Comparison of ENCODE assay signal across 8 cellular contexts in the genomic region with DNA sequence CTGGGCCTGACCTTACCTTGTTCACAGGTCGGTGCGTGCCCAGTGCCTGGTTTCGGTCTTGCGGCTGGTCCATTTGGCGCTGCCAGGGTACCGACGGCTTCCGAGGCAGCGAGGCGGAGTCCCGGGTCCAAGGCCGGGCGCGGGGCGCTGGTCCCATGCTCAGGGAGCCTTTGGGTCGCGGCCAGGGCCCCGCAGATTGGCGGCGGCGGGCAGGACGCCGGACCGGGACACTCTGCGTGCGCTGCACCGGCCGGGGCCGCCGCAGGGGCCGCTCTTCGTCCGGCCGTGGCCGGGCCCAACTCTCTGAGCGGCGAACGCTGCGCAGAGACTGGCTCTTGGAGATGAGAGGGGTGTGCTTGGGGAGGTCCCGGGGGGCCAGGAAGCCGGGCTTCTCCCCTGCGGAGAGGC. TPM values are rescaled to one million over a fixed set of nuclear protein-coding genes. Genes with fewer than 3 reads are reported as not detected.
DNase-seq lines count a peak whose midpoint lies in the region; ATAC-seq, FAIRE-seq and TF ChIP-seq lines count a peak whose summit lies in the region.
"Had no signal": no experiment of that assay in that cellular context is flagged by ENCODE, and none has a peak within 500 bp of the region (broad histone marks: within the 10 kb centered on the region; RNA-seq: fewer than 3 reads in every experiment).

No MANE protein-coding gene starts in this region.

- RAD21 ChIA-PET in GM12878 (lab: Charles Lee; ENCODE audit: unreplicated experiment) = no interaction called here

- no peaks in the 10 kb centered on the region for H3K79me2 ChIP-seq in GM12878 (ENCODE audit: control insufficient read depth, insufficient read depth, low read length)
- H3K79me2 ChIP-seq in keratinocyte (ENCODE audit: control insufficient read depth, insufficient read depth, low read length) = no peaks in the 10 kb centered on the region

- H3K4me3 ChIP-seq in GM12878 = no peak overlapping the region
- peak overlapping the region in 1 of 3 experiments; percentile 15 for H3K4me3 ChIP-seq in keratinocyte (ENCODE audit: control insufficient read depth in 2 of 3, extremely low read depth in 1 of 3, insufficient read depth in 2 of 3, low read depth in 1 of 3, low read length in 3 of 3)
- H3K4me3 ChIP-seq in tibial nerve = peak overlapping the region; percentile 19 to 51 (median 28)

- H3K36me3 ChIP-seq in GM12878 (ENCODE audit: control insufficient read depth in 2 of 2, insufficient read depth in 2 of 2, low read length in 1 of 2) = peaks cover 16 to 18% of the 10 kb centered on the region in 2 experiments
- no peaks in the 10 kb centered on the region for H3K36me3 ChIP-seq in keratinocyte (ENCODE audit: control insufficient read depth in 2 of 2, extremely low read depth in 1 of 2, insufficient read depth in 2 of 2, low read length in 2 of 2)
- H3K36me3 ChIP-seq in tibial nerve = no peaks in the 10 kb centered on the region
- H3K36me3 ChIP-seq: thyroid gland had no signal

- TF ChIP-seq EP300 in GM12878 (IDR thresholded peaks at IDR 0.05; ENCODE audit: borderline replicate concordance in 1 of 2, control insufficient read depth in 1 of 2, low read depth in 2 of 2, low read length in 2 of 2) (no peak), tibial nerve (IDR thresholded peaks at IDR 0.05) (no peak)

- BruUV-seq in GM12878 (replicated peaks; lab: Mats Ljungman, UMichigan) = no TSS peak

- FAIRE-seq in GM12878 (lab: Jason Lieb, UNC) (no peak), keratinocyte (lab: Jason Lieb, UNC) (no peak)

- TF ChIP-seq POLR2A in GM12878 (IDR thresholded peaks at IDR 0.05; ENCODE audit: low read depth, low read length) (0 out of 2 replicates have a peak, but pooled peaks have one; percentile 6), tibial nerve (IDR thresholded peaks at IDR 0.05) (no peak)

- in situ Hi-C loops in GM12878 (cut with MboI) = no loop called here

- TF ChIP-seq RAD21 in GM12878 (IDR thresholded peaks at IDR 0.05; ENCODE audit: insufficient read depth, low read depth, low read length) = no peak

- H3K4me2 ChIP-seq in GM12878 (ENCODE audit: control insufficient read depth, insufficient read depth) = no peak overlapping the region
- peak overlapping the region; percentile 76 for H3K4me2 ChIP-seq in keratinocyte (ENCODE audit: control insufficient read depth, extremely low read depth, insufficient read depth, low read depth, low read length)

- TF ChIP-seq CTCF in GM12878 (IDR thresholded peaks at IDR 0.05 in 2 of 3, conservative IDR thresholded peaks at IDR 0.05 in 1 of 3; ENCODE audit: control insufficient read depth in 2 of 3, extremely low read depth in 1 of 3, insufficient read depth in 1 of 3, low read depth in 3 of 3, low read length in 3 of 3) (no peak), keratinocyte (optimal IDR thresholded peaks at IDR 0.05 in 1 of 3, IDR thresholded peaks at IDR 0.05 in 1 of 3, conservative IDR thresholded peaks at IDR 0.05 in 1 of 3; ENCODE audit: extremely low read depth in 1 of 3, insufficient read depth in 2 of 3, low read length in 3 of 3) (no peak), tibial nerve (IDR thresholded peaks at IDR 0.05) (peak in 2 of 5 experiments; percentile 11 to 13)

- ATAC-seq in GM12878 (no peak), GM19324 (IDR thresholded peaks at IDR 0.05; ENCODE audit: low FRiP score, unreplicated experiment) (no peak)
- ATAC-seq: activated T-cell treated with anti-CD3 and anti-CD28 coated beads, Interleukin-2, amount 50 U/mL, for 72 hours had no signal

- WGBS in GM12878 (ENCODE audit: insufficient coverage, insufficient replicate concordance, low lambda C conversion rate, missing lambda C conversion rate) = 99% methylated on average over 39 of the region's 42 CpGs
- WGBS in tibial nerve, 2 donors = 0 to 11% methylated on average over 3 to 37 of the region's 42 CpGs

- POLR2A ChIA-PET in GM12878 (lab: Charles Lee) = no interaction called here

- dilution Hi-C loops in keratinocyte (cut with MboI; ENCODE audit: extremely low pct_ligation_motif_present, low sequenced_read_pairs) = no loop called here

- no peak overlapping the region for H3K27ac ChIP-seq in GM12878 (ENCODE audit: control insufficient read depth, insufficient read depth)
- no peak overlapping the region for H3K27ac ChIP-seq in keratinocyte (ENCODE audit: control insufficient read depth, insufficient read depth, low read length)
- H3K27ac ChIP-seq in tibial nerve = peak overlapping the region in 1 of 4 donors; percentile 66

- H3K9ac ChIP-seq in GM12878 (ENCODE audit: control insufficient read depth, insufficient read depth, low read length) (no peak overlapping the region), keratinocyte (ENCODE audit: control insufficient read depth, extremely low read depth, insufficient read depth, low read length) (no peak overlapping the region)

- no peaks in the 10 kb centered on the region for H3K9me1 ChIP-seq in keratinocyte (ENCODE audit: control insufficient read depth, extremely low read depth, insufficient read depth, low read length)

- no peak overlapping the region for H2AFZ ChIP-seq in GM12878 (ENCODE audit: control insufficient read depth, low read depth, low read length)
- H2AFZ ChIP-seq in keratinocyte (ENCODE audit: control insufficient read depth, low read length) = peak overlapping the region; percentile 56

- H3K9me3 ChIP-seq in GM12878 (replicated peaks; ENCODE audit: control insufficient read depth, insufficient read depth, low read length) = no peaks in the 10 kb centered on the region; the same call in 2 of the 3 replicates
- H3K9me3 ChIP-seq in keratinocyte (ENCODE audit: control insufficient read depth, low read depth, low read length) = no peaks in the 10 kb centered on the region
- no peaks in the 10 kb centered on the region for H3K9me3 ChIP-seq in tibial nerve
- H3K9me3 ChIP-seq: thyroid gland had no signal

- intact Hi-C loops in GM12878 (cut with micrococcal nuclease; ENCODE audit: unreplicated experiment) = no loop called here

- H3K4me1 ChIP-seq in GM12878 (ENCODE audit: control insufficient read depth, insufficient read depth, low read length) (peaks cover 7% of the 10 kb centered on the region), keratinocyte (ENCODE audit: control insufficient read depth, extremely low read depth, insufficient read depth, low read length) (peaks cover 3% of the 10 kb centered on the region), tibial nerve (peaks cover 0 to 53% (median 19%) of the 10 kb centered on the region in 4 donors)

- CTCF ChIA-PET in GM12878 (lab: Yijun Ruan, JAX) = interaction anchor here (1.1 kb wide), 1 partner anchor 34 kb away, joined by 4 read pairs; a partner anchor contains a TSS

- H3K27me3 ChIP-seq in GM12878 (replicated peaks in 1 of 2; ENCODE audit: control insufficient read depth in 2 of 2, insufficient read depth in 2 of 2, low read length in 1 of 2) = no peaks in the 10 kb centered on the region
- peaks cover 56% of the 10 kb centered on the region for H3K27me3 ChIP-seq in keratinocyte (ENCODE audit: control insufficient read depth, extremely low read depth, insufficient read depth, low read length)
- peaks cover 0 to 44% of the 10 kb centered on the region in 2 donors for H3K27me3 ChIP-seq in tibial nerve

- no peaks in the 10 kb centered on the region for H4K20me1 ChIP-seq in GM12878 (ENCODE audit: control insufficient read depth, insufficient read depth)
- no peaks in the 10 kb centered on the region for H4K20me1 ChIP-seq in keratinocyte (ENCODE audit: control insufficient read depth, extremely low read depth, insufficient read depth, low read length)

- SMC1A ChIA-PET in GM12878 (lab: Charles Lee; ENCODE audit: uncharacterized antibody, unreplicated experiment) = no interaction called here

- no peak for DNase-seq in GM12878 (ENCODE audit: low read depth, low spot score)
- DNase-seq in keratinocyte (ENCODE audit: low read depth, low spot score) = no peak
- DNase-seq in tibial nerve (ENCODE audit: low spot score in 2 of 2) = no peak
- no peak for DNase-seq in NCI-H1092 treated with DMSO at 0.1 percent for 48 hours (lab: John Stamatoyannopoulos, UW)
- no peak for DNase-seq in COLO829 (ENCODE audit: low spot score)
- DNase-seq: activated T-cell treated with anti-CD3 and anti-CD28 coated beads, Interleukin-2, amount 50 U/mL, for 72 hours had no signal

RNA-seq across cellular contexts. Expression of a gene that starts 3.3 kb away (rescaled TPM):
- 17.9 and 18.0 TPM in 2 replicates for total RNA-seq in GM12878 (2013; cell fraction: nucleolus; rRNA removed)
- total RNA-seq in GM12878 (2014; rRNA removed) (4.6 and 4.9 TPM in 2 replicates), GM12878 (2014; rRNA removed; fragmentation: Illumina TruSeq; extraction: Trizol) (2.6 and 2.9 TPM in 2 replicates), GM12878 (2021) (23.5 and 26.7 TPM in 2 replicates), tibial nerve (100 to 1,000 TPM in 1 of 4 donors, 10 to 100 TPM in 3; 31.5 to 108 (median 46.3) TPM)
- polyA plus RNA-seq in GM12878 (2011; ENCODE audit: low read depth) = 2.2 TPM
- polyA plus RNA-seq in GM12878 (2011; rRNA removed) (1.4 and 2.4 TPM in 2 replicates), GM12878 (2014; fragmentation: Illumina TruSeq; extraction: Trizol) (1.4 and 4.5 TPM in 2 replicates), GM12878 (2014; fragmentation: Nextera tagmentation; extraction: Ambion mirVana) (under 1 TPM; 0.10 to 0.18 TPM), GM12878 (2014; rRNA removed) (19.8 and 24.9 TPM in 2 replicates), GM12878 (2016; fragmentation: Nextera tagmentation; extraction: Ambion mirVana) (1 to 10 TPM; 2.0 to 2.6 TPM), keratinocyte (5.1 to 10.6 TPM (median 7.5 TPM) in 3 replicates)
- polyA plus RNA-seq in GM12878 (2011; cell fraction: cytosol; rRNA removed) = 3.8 and 6.1 TPM in 2 replicates
- 20.9 and 28.8 TPM in 2 replicates for polyA plus RNA-seq in GM12878 (2011; cell fraction: nucleus; rRNA removed)
- 9.9 and 13.9 TPM in 2 replicates for polyA plus RNA-seq in GM12878 (2012)
- 1.1 and 3.7 TPM in 2 replicates for polyA minus RNA-seq in GM12878 (2011; rRNA and poly(A)+ RNA removed)
- 3.6 and 4.6 TPM in 2 replicates for polyA minus RNA-seq in GM12878 (2011; cell fraction: cytosol; rRNA and poly(A)+ RNA removed)
- polyA minus RNA-seq in GM12878 (2011; cell fraction: nucleus; rRNA and poly(A)+ RNA removed) = 3.5 and 10.1 TPM in 2 replicates
- 3.6 TPM for polyA plus RNA-seq in keratinocyte (2011; ENCODE audit: low read depth)
- polyA plus RNA-seq in keratinocyte (2011; cell fraction: cytosol; rRNA removed) = 7.4 and 17.0 TPM in 2 replicates
- 16.5 and 25.6 TPM in 2 replicates for polyA plus RNA-seq in keratinocyte (2011; cell fraction: nucleus; rRNA removed)
- 10.4 and 22.6 TPM in 2 replicates for polyA plus RNA-seq in keratinocyte (2012; ENCODE audit: low replicate concordance)
- 3.4 to 12.8 TPM (median 5.0 TPM) in 3 replicates for polyA minus RNA-seq in keratinocyte
- polyA minus RNA-seq in keratinocyte (2011; cell fraction: cytosol; rRNA and poly(A)+ RNA removed) = 18.0 TPM
- 12.1 TPM in 2 replicates for polyA minus RNA-seq in keratinocyte (2011; cell fraction: nucleus; rRNA and poly(A)+ RNA removed)

RNA-seq across cellular contexts. Expression of a gene that starts 11.2 kb away (rescaled TPM):
- total RNA-seq in GM12878 (2013; cell fraction: nucleolus; rRNA removed) = 25.7 and 51.6 TPM in 2 replicates
- total RNA-seq in GM12878 (2014; rRNA removed) = 35.0 and 48.9 TPM in 2 replicates
- 17.7 and 19.8 TPM in 2 replicates for total RNA-seq in GM12878 (2014; rRNA removed; fragmentation: Illumina TruSeq; extraction: Trizol)
- 78.5 and 81.3 TPM in 2 replicates for total RNA-seq in GM12878 (2021)
- 14.5 TPM for polyA plus RNA-seq in GM12878 (2011; ENCODE audit: low read depth)
- polyA plus RNA-seq in GM12878 (2011; rRNA removed) = 14.8 and 25.3 TPM in 2 replicates
- polyA plus RNA-seq in GM12878 (2011; cell fraction: cytosol; rRNA removed) = 24.2 and 34.9 TPM in 2 replicates
- 162 and 199 TPM in 2 replicates for polyA plus RNA-seq in GM12878 (2011; cell fraction: nucleus; rRNA removed)
- 46.0 and 47.3 TPM in 2 replicates for polyA plus RNA-seq in GM12878 (2012)
- 6.6 and 21.1 TPM in 2 replicates for polyA plus RNA-seq in GM12878 (2014; fragmentation: Illumina TruSeq; extraction: Trizol)
- polyA plus RNA-seq in GM12878 (2014; fragmentation: Nextera tagmentation; extraction: Ambion mirVana) = 1 to 10 TPM; 1.7 to 9.4 TPM
- polyA plus RNA-seq in GM12878 (2014; rRNA removed) = 46.9 and 58.2 TPM in 2 replicates
- 10 to 100 TPM in 1 of 2 experiments, 1 to 10 TPM in 1; 6.7 to 42.3 TPM for polyA plus RNA-seq in GM12878 (2016; fragmentation: Nextera tagmentation; extraction: Ambion mirVana)
- 30.4 and 38.9 TPM in 2 replicates for polyA minus RNA-seq in GM12878 (2011; rRNA and poly(A)+ RNA removed)
- polyA minus RNA-seq in GM12878 (2011; cell fraction: cytosol; rRNA and poly(A)+ RNA removed) = 16.8 and 18.5 TPM in 2 replicates
- polyA minus RNA-seq in GM12878 (2011; cell fraction: nucleus; rRNA and poly(A)+ RNA removed) = 21.5 and 29.1 TPM in 2 replicates
- 0.04 TPM in 1 of 3 replicates, not detected in the others for polyA plus RNA-seq in keratinocyte
- not detected for polyA plus RNA-seq in keratinocyte (2011; ENCODE audit: low read depth)
- not detected in 2 replicates for polyA plus RNA-seq in keratinocyte (2011; cell fraction: cytosol; rRNA removed)
- polyA plus RNA-seq in keratinocyte (2011; cell fraction: nucleus; rRNA removed) = not detected in 2 replicates
- polyA plus RNA-seq in keratinocyte (2012; ENCODE audit: low replicate concordance) = not detected in 2 replicates
- not detected in 3 replicates for polyA minus RNA-seq in keratinocyte
- polyA minus RNA-seq in keratinocyte (2011; cell fraction: cytosol; rRNA and poly(A)+ RNA removed) = not detected
- not detected in 2 replicates for polyA minus RNA-seq in keratinocyte (2011; cell fraction: nucleus; rRNA and poly(A)+ RNA removed)
- 1 to 10 TPM; 2.9 to 6.6 (median 4.3) TPM for total RNA-seq in tibial nerve

RNA-seq across cellular contexts. Expression of a gene that starts 26.2 kb away (rescaled TPM):
- total RNA-seq in GM12878 (2013; cell fraction: nucleolus; rRNA removed) = 0.17 and 0.20 TPM in 2 replicates
- total RNA-seq in GM12878 (2014; rRNA removed) (0.40 and 0.44 TPM in 2 replicates), GM12878 (2014; rRNA removed; fragmentation: Illumina TruSeq; extraction: Trizol) (not detected in 2 replicates), GM12878 (2021) (0.26 and 0.37 TPM in 2 replicates), tibial nerve (not detected)
- not detected for polyA plus RNA-seq in GM12878 (2011; ENCODE audit: low read depth)
- polyA plus RNA-seq in GM12878 (2011; rRNA removed) (0.09 and 0.48 TPM in 2 replicates), GM12878 (2014; fragmentation: Illumina TruSeq; extraction: Trizol) (not detected in 2 replicates), GM12878 (2014; fragmentation: Nextera tagmentation; extraction: Ambion mirVana) (not detected), GM12878 (2014; rRNA removed) (0.15 and 0.60 TPM in 2 replicates), GM12878 (2016; fragmentation: Nextera tagmentation; extraction: Ambion mirVana) (under 1 TPM in 1 of 2 experiments, not detected in 1; 0.16 TPM), keratinocyte (not detected in 3 replicates)
- polyA plus RNA-seq in GM12878 (2011; cell fraction: cytosol; rRNA removed) = 0.27 and 0.37 TPM in 2 replicates
- polyA plus RNA-seq in GM12878 (2011; cell fraction: nucleus; rRNA removed) = 0.21 and 0.26 TPM in 2 replicates
- not detected in 2 replicates for polyA plus RNA-seq in GM12878 (2012)
- 0.59 and 1.4 TPM in 2 replicates for polyA minus RNA-seq in GM12878 (2011; rRNA and poly(A)+ RNA removed)
- not detected in 2 replicates for polyA minus RNA-seq in GM12878 (2011; cell fraction: cytosol; rRNA and poly(A)+ RNA removed)
- polyA minus RNA-seq in GM12878 (2011; cell fraction: nucleus; rRNA and poly(A)+ RNA removed) = 0.12 and 0.29 TPM in 2 replicates
- not detected for polyA plus RNA-seq in keratinocyte (2011; ENCODE audit: low read depth)
- not detected in 2 replicates for polyA plus RNA-seq in keratinocyte (2011; cell fraction: cytosol; rRNA removed)
- not detected in 2 replicates for polyA plus RNA-seq in keratinocyte (2011; cell fraction: nucleus; rRNA removed)
- polyA plus RNA-seq in keratinocyte (2012; ENCODE audit: low replicate concordance) = 0.07 TPM in 1 of 2 replicates, not detected in the other
- 0.39 TPM in 1 of 3 replicates, not detected in the others for polyA minus RNA-seq in keratinocyte
- polyA minus RNA-seq in keratinocyte (2011; cell fraction: cytosol; rRNA and poly(A)+ RNA removed) = not detected
- polyA minus RNA-seq in keratinocyte (2011; cell fraction: nucleus; rRNA and poly(A)+ RNA removed) = not detected in 2 replicates
- total RNA-seq: thyroid gland had no signal

RNA-seq across cellular contexts. Expression of a gene that starts 34.3 kb away (rescaled TPM):
- 224 and 248 TPM in 2 replicates for total RNA-seq in GM12878 (2013; cell fraction: nucleolus; rRNA removed)
- total RNA-seq in GM12878 (2014; rRNA removed) = 59.8 and 64.3 TPM in 2 replicates
- total RNA-seq in GM12878 (2014; rRNA removed; fragmentation: Illumina TruSeq; extraction: Trizol) = 36.7 and 39.4 TPM in 2 replicates
- total RNA-seq in GM12878 (2021) = 60.3 and 60.5 TPM in 2 replicates
- polyA plus RNA-seq in GM12878 (2011; ENCODE audit: low read depth) = 36.9 TPM
- polyA plus RNA-seq in GM12878 (2011; rRNA removed) = 29.6 and 42.3 TPM in 2 replicates
- 31.0 and 36.5 TPM in 2 replicates for polyA plus RNA-seq in GM12878 (2011; cell fraction: cytosol; rRNA removed)
- 443 and 591 TPM in 2 replicates for polyA plus RNA-seq in GM12878 (2011; cell fraction: nucleus; rRNA removed)
- polyA plus RNA-seq in GM12878 (2012) = 40.3 and 43.0 TPM in 2 replicates
- polyA plus RNA-seq in GM12878 (2014; fragmentation: Illumina TruSeq; extraction: Trizol) = 35.1 and 47.3 TPM in 2 replicates
- 1 to 10 TPM in 1 of 2 experiments, under 1 TPM in 1; 0.66 to 3.8 TPM for polyA plus RNA-seq in GM12878 (2014; fragmentation: Nextera tagmentation; extraction: Ambion mirVana)
- polyA plus RNA-seq in GM12878 (2014; rRNA removed) = 63.6 and 67.0 TPM in 2 replicates
- 10 to 100 TPM; 25.8 to 40.6 TPM for polyA plus RNA-seq in GM12878 (2016; fragmentation: Nextera tagmentation; extraction: Ambion mirVana)
- polyA minus RNA-seq in GM12878 (2011; rRNA and poly(A)+ RNA removed) = 57.6 and 57.9 TPM in 2 replicates
- 15.5 and 16.3 TPM in 2 replicates for polyA minus RNA-seq in GM12878 (2011; cell fraction: cytosol; rRNA and poly(A)+ RNA removed)
- polyA minus RNA-seq in GM12878 (2011; cell fraction: nucleus; rRNA and poly(A)+ RNA removed) = 60.4 and 102 TPM in 2 replicates
- polyA plus RNA-seq in keratinocyte = 28.4 to 48.2 TPM (median 44.3 TPM) in 3 replicates
- 159 TPM for polyA plus RNA-seq in keratinocyte (2011; ENCODE audit: low read depth)
- polyA plus RNA-seq in keratinocyte (2011; cell fraction: cytosol; rRNA removed) = 16.8 and 21.0 TPM in 2 replicates
- polyA plus RNA-seq in keratinocyte (2011; cell fraction: nucleus; rRNA removed) = 120 and 136 TPM in 2 replicates
- polyA plus RNA-seq in keratinocyte (2012; ENCODE audit: low replicate concordance) = 37.5 and 58.1 TPM in 2 replicates
- 47.8 to 86.5 TPM (median 56.1 TPM) in 3 replicates for polyA minus RNA-seq in keratinocyte
- 29.5 TPM for polyA minus RNA-seq in keratinocyte (2011; cell fraction: cytosol; rRNA and poly(A)+ RNA removed)
- polyA minus RNA-seq in keratinocyte (2011; cell fraction: nucleus; rRNA and poly(A)+ RNA removed) = 45.8 and 64.1 TPM in 2 replicates
- 100 to 1,000 TPM; 170 to 248 (median 183) TPM for total RNA-seq in tibial nerve

RNA-seq across cellular contexts. Expression of a gene that starts 55.2 kb away (rescaled TPM):
- total RNA-seq in GM12878 (2013; cell fraction: nucleolus; rRNA removed) = not detected in 2 replicates
- total RNA-seq in GM12878 (2014; rRNA removed) (not detected in 2 replicates), GM12878 (2014; rRNA removed; fragmentation: Illumina TruSeq; extraction: Trizol) (not detected in 2 replicates), GM12878 (2021) (not detected in 2 replicates), tibial nerve (under 1 TPM in 1 of 4 donors, not detected in 3; 0.30 TPM)
- not detected for polyA plus RNA-seq in GM12878 (2011; ENCODE audit: low read depth)
- polyA plus RNA-seq in GM12878 (2011; rRNA removed) (not detected in 2 replicates), GM12878 (2014; fragmentation: Illumina TruSeq; extraction: Trizol) (not detected in 2 replicates), GM12878 (2014; fragmentation: Nextera tagmentation; extraction: Ambion mirVana) (not detected), GM12878 (2014; rRNA removed) (0.03 TPM in 1 of 2 replicates, not detected in the other), GM12878 (2016; fragmentation: Nextera tagmentation; extraction: Ambion mirVana) (not detected), keratinocyte (0.43 to 0.62 TPM (median 0.59 TPM) in 3 replicates)
- polyA plus RNA-seq in GM12878 (2011; cell fraction: cytosol; rRNA removed) = not detected in 2 replicates
- not detected in 2 replicates for polyA plus RNA-seq in GM12878 (2011; cell fraction: nucleus; rRNA removed)
- polyA plus RNA-seq in GM12878 (2012) = not detected in 2 replicates
- polyA minus RNA-seq in GM12878 (2011; rRNA and poly(A)+ RNA removed) = 0.10 TPM in 1 of 2 replicates, not detected in the other
- polyA minus RNA-seq in GM12878 (2011; cell fraction: cytosol; rRNA and poly(A)+ RNA removed) = not detected in 2 replicates
- polyA minus RNA-seq in GM12878 (2011; cell fraction: nucleus; rRNA and poly(A)+ RNA removed) = not detected in 2 replicates
- 11.5 TPM for polyA plus RNA-seq in keratinocyte (2011; ENCODE audit: low read depth)
- polyA plus RNA-seq in keratinocyte (2011; cell fraction: cytosol; rRNA removed) = 0.29 and 0.45 TPM in 2 replicates
- polyA plus RNA-seq in keratinocyte (2011; cell fraction: nucleus; rRNA removed) = 1.7 and 1.8 TPM in 2 replicates
- polyA plus RNA-seq in keratinocyte (2012; ENCODE audit: low replicate concordance) = 0.66 and 31.2 TPM in 2 replicates
- polyA minus RNA-seq in keratinocyte = 0.67 to 1.7 TPM (median 1.1 TPM) in 3 replicates
- polyA minus RNA-seq in keratinocyte (2011; cell fraction: cytosol; rRNA and poly(A)+ RNA removed) = 0.96 TPM
- polyA minus RNA-seq in keratinocyte (2011; cell fraction: nucleus; rRNA and poly(A)+ RNA removed) = 2.6 and 3.2 TPM in 2 replicates
